8 cellular contexts compared by ENCODE assay signal in genomic region chr18:59900222-59901128, GRCh38. TPM values are rescaled to one million over a fixed set of nuclear protein-coding genes. Genes with fewer than 3 reads are reported as not detected.
A peak's percentile ranks its signal among the peaks of the same experiment; 100 is the strongest.
DNase-seq lines count a peak whose midpoint lies in the region; ATAC-seq, FAIRE-seq and TF ChIP-seq lines count a peak whose summit lies in the region.

No MANE protein-coding gene starts in this region.

- H2AFZ ChIP-seq in K562 (ENCODE audit: low read depth, low read length), result peak overlapping the region; percentile 82

- no peak for TF ChIP-seq RAD21 in K562 (CRISPR knock-in tag; conservative IDR thresholded peaks at IDR 0.05 in 1 of 2, IDR thresholded peaks at IDR 0.05 in 1 of 2)

- no TSS peak for BruUV-seq in K562 (replicated peaks; lab: Mats Ljungman, UMichigan)

- peak; percentile 73 for DNase-seq in GM13976 (ENCODE audit: low spot score)
- DNase-seq in NCI-H128 (lab: John Stamatoyannopoulos, UW; ENCODE audit: unreplicated experiment), result peak; percentile 37
- DNase-seq in T-helper 2 cell, result peak; percentile 20 to 93 (median 51)
- peak; percentile 23 to 59 (median 39) for DNase-seq in K562 (ENCODE audit: extremely low read depth in 1 of 4, low spot score in 3 of 4)
- DNase-seq in kidney, result peak; percentile 81
- peak; percentile 65 for DNase-seq in stimulated activated CD4-positive, alpha-beta T cell treated with anti-CD3 and anti-CD28 coated beads, Interleukin-2, amount 100 ng/mL, for 24 hours
- DNase-seq in AG08395 (ENCODE audit: low spot score), result no peak

- no peak for TF ChIP-seq POLR2A in K562 (conservative IDR thresholded peaks at IDR 0.05)

- FAIRE-seq in K562 (lab: Jason Lieb, UNC), result no peak
- FAIRE-seq in kidney (lab: Jason Lieb, UNC), result no peak

- H3K4me3 ChIP-seq in K562 (peak overlapping the region; percentile 85), kidney (ENCODE audit: low read length in 2 of 2) (peak overlapping the region; percentile 66 to 69)

- H3K36me3 ChIP-seq in K562 (ENCODE audit: control insufficient read depth, insufficient read depth, low read length) (peaks cover 18% of the 10 kb centered on the region), kidney (ENCODE audit: control insufficient read depth in 1 of 2, insufficient read depth in 2 of 2, low read length in 2 of 2) (no peaks in the 10 kb centered on the region)

- POLR2A ChIA-PET in K562 (lab: Yijun Ruan, JAX), result interaction anchor here (0.6 to 3.1 kb wide), 27 partner anchors 10 to 653 kb away, joined by 3 to 22 read pairs (median 4); no protein-coding TSS in a partner anchor

- TF ChIP-seq EP300 in K562 (IDR thresholded peaks at IDR 0.05; ENCODE audit: low read length), result no peak

- H3K4me2 ChIP-seq in K562 (ENCODE audit: insufficient read depth, low read length), result peak overlapping the region; percentile 88

- H3K9me3 ChIP-seq in K562 (replicated peaks; ENCODE audit: control insufficient read depth, insufficient read depth, low read depth, low read length), result no peaks in the 10 kb centered on the region
- no peaks in the 10 kb centered on the region for H3K9me3 ChIP-seq in kidney (ENCODE audit: control insufficient read depth in 1 of 2, low read length in 2 of 2)

- peak; percentile 28 for ATAC-seq in HG02623 (IDR thresholded peaks at IDR 0.05; ENCODE audit: unreplicated experiment)
- ATAC-seq in K562, result peak; percentile 77

- in situ Hi-C loops in GM13976 (cut with MboI; ENCODE audit: low sequenced_read_pairs, unreplicated experiment), result loop anchor here (10.0 kb wide), 1 partner anchor 56 kb away; no protein-coding TSS in a partner anchor
- in situ Hi-C loops in K562 (cut with MboI), result no loop called here

- H4K20me1 ChIP-seq in K562 (replicated peaks; ENCODE audit: control insufficient read depth, insufficient read depth, low read length), result 0 out of 2 replicates have a peak, but pooled peaks cover 6% of the 10 kb centered on the region

- peaks cover 37% of the 10 kb centered on the region for H3K79me2 ChIP-seq in K562 (ENCODE audit: control insufficient read depth, insufficient read depth, low read length)

- TF ChIP-seq CTCF in GM13976 (IDR thresholded peaks at IDR 0.05; ENCODE audit: borderline replicate concordance, control extremely low read depth, extremely low read depth, insufficient read depth, missing control alignments) (no peak), K562 (IDR thresholded peaks at IDR 0.05 in 2 of 3, conservative IDR thresholded peaks at IDR 0.05 in 1 of 3; ENCODE audit: insufficient read depth in 2 of 3, low read depth in 1 of 3, low read length in 3 of 3) (no peak), kidney (IDR thresholded peaks at IDR 0.05; ENCODE audit: borderline replicate concordance, extremely low read depth, insufficient read depth) (no peak)

- 3% methylated on average over 20 of the region's 51 CpGs for WGBS in K562 (ENCODE audit: insufficient coverage, low coverage, missing lambda C conversion rate)

- H3K4me1 ChIP-seq in K562 (replicated peaks in 1 of 2; ENCODE audit: control insufficient read depth in 2 of 2, insufficient read depth in 2 of 2, low read length in 2 of 2) (peaks cover 7 to 14% of the 10 kb centered on the region in 2 experiments; a peak in 4 of 5 replicates), kidney (ENCODE audit: control insufficient read depth in 1 of 2, insufficient read depth in 1 of 2, low read depth in 1 of 2, low read length in 2 of 2) (peaks cover 0 to 4% of the 10 kb centered on the region in 2 donors)

- peak overlapping the region; percentile 76 to 96 for H3K9ac ChIP-seq in K562 (ENCODE audit: insufficient read depth in 1 of 2, low read depth in 2 of 2, low read length in 2 of 2)
- H3K9ac ChIP-seq in kidney (ENCODE audit: low read length in 2 of 2), result peak overlapping the region in 1 of 2 donors; percentile 41

- H3K27ac ChIP-seq in K562 (ENCODE audit: extremely low read depth, low read depth, low read length), result peak overlapping the region; percentile 71
- H3K27ac ChIP-seq in kidney (ENCODE audit: low read depth in 2 of 2, low read length in 2 of 2), result peak overlapping the region; percentile 55 to 65

- CTCF ChIA-PET in K562 (lab: Yijun Ruan, JAX; ENCODE audit: low intra/inter-chr PET ratio), result no interaction called here

- H3K27me3 ChIP-seq in K562 (ENCODE audit: control insufficient read depth in 2 of 2, insufficient read depth in 2 of 2, low read length in 2 of 2), result no peaks in the 10 kb centered on the region

- no peaks in the 10 kb centered on the region for H3K9me1 ChIP-seq in K562 (ENCODE audit: control insufficient read depth, insufficient read depth, low read length)

- intact Hi-C loops in K562 (cut with micrococcal nuclease) (no loop called here), kidney (cut with DNase I) (no loop called here)

TF ChIP-seq in K562, 482 proteins besides CTCF, POLR2A, EP300 and RAD21 (continues in another document):
- TF ChIP-seq RNF2 (IDR thresholded peaks at IDR 0.05), result no peak
- TF ChIP-seq POLR2AphosphoS5 (IDR thresholded peaks at IDR 0.05; ENCODE audit: control insufficient read depth, insufficient read depth, low read depth, low read length), result no peak
- TF ChIP-seq E2F6 (IDR thresholded peaks at IDR 0.05; ENCODE audit: borderline replicate concordance in 1 of 2, extremely low read depth in 1 of 2, insufficient read depth in 1 of 2, insufficient read length in 1 of 2, low read depth in 1 of 2, low read length in 1 of 2, poor library complexity in 1 of 2, severe bottlenecking in 1 of 2), result no peak
- peak; percentile 79 for TF ChIP-seq ATF3 (IDR thresholded peaks at IDR 0.05)
- no peak for TF ChIP-seq ATF3 (CRISPR knock-in tag; conservative IDR thresholded peaks at IDR 0.05)
- no peak for TF ChIP-seq NONO (IDR thresholded peaks at IDR 0.05; ENCODE audit: low read depth in 2 of 2, low read length in 1 of 2)
- TF ChIP-seq VEZF1 (CRISPR knock-in tag; IDR thresholded peaks at IDR 0.05), result no peak
- TF ChIP-seq ZNF263 (CRISPR knock-in tag; IDR thresholded peaks at IDR 0.05; ENCODE audit: borderline replicate concordance), result 0 out of 2 replicates have a peak, but pooled peaks have one; percentile 13
- TF ChIP-seq SRSF7 (optimal IDR thresholded peaks at IDR 0.05; ENCODE audit: low read depth, low read length), result no peak
- peak; percentile 50 for TF ChIP-seq KDM5B (IDR thresholded peaks at IDR 0.05; ENCODE audit: insufficient replicate concordance, low read depth, low read length)
- no peak for TF ChIP-seq ZNF212 (CRISPR knock-in tag; IDR thresholded peaks at IDR 0.05)
- no peak for TF ChIP-seq MAZ (CRISPR knock-in tag; conservative IDR thresholded peaks at IDR 0.05 in 1 of 2, IDR thresholded peaks at IDR 0.05 in 1 of 2)
- no peak for TF ChIP-seq TFAP4 (CRISPR knock-in tag; IDR thresholded peaks at IDR 0.05; ENCODE audit: borderline replicate concordance)

RNA-seq across cellular contexts. Expression of gene PMAIP1, which starts 0.7 kb away (rescaled TPM):
- total RNA-seq in K562 (2011; cell fraction: chromatin; rRNA removed; ENCODE audit: low replicate concordance), result 4.4 and 9.5 TPM in 2 replicates
- 6.2 and 8.5 TPM in 2 replicates for total RNA-seq in K562 (2011; cell fraction: nucleolus; rRNA removed)
- total RNA-seq in K562 (2011; cell fraction: nucleoplasm; rRNA removed), result 5.6 and 6.1 TPM in 2 replicates
- total RNA-seq in K562 (2014; rRNA removed), result 14.0 and 16.5 TPM in 2 replicates
- 16.4 and 19.7 TPM in 2 replicates for total RNA-seq in K562 (2014; rRNA removed; fragmentation: Illumina TruSeq; extraction: Trizol)
- 8.0 and 8.1 TPM in 2 replicates for total RNA-seq in K562 (2015; rRNA removed; fragmentation: Illumina TruSeq; extraction: Trizol)
- 17.3 and 17.6 TPM in 2 replicates for total RNA-seq in K562 (2021)
- 14.9 and 15.2 TPM in 2 replicates for polyA plus RNA-seq in K562 (2011; rRNA removed)
- polyA plus RNA-seq in K562 (2011; cell fraction: cytosol; rRNA removed), result 9.2 and 10.1 TPM in 2 replicates
- polyA plus RNA-seq in K562 (2011; cell fraction: nucleus; rRNA removed), result 4.7 and 6.4 TPM in 2 replicates
- 9.7 and 20.8 TPM in 2 replicates for polyA plus RNA-seq in K562 (2012)
- 14.0 and 15.4 TPM in 2 replicates for polyA plus RNA-seq in K562 (2014; fragmentation: Illumina TruSeq; extraction: Trizol)
- 10 to 100 TPM; 10.0 to 14.9 TPM for polyA plus RNA-seq in K562 (2014; fragmentation: Nextera tagmentation; extraction: Ambion mirVana)
- 21.6 and 22.9 TPM in 2 replicates for polyA plus RNA-seq in K562 (2014; rRNA removed)
- polyA minus RNA-seq in K562 (2011; rRNA and poly(A)+ RNA removed), result 7.0 and 9.9 TPM in 2 replicates
- polyA minus RNA-seq in K562 (2011; cell fraction: cytosol; rRNA and poly(A)+ RNA removed), result 6.8 and 8.2 TPM in 2 replicates
- 6.9 and 18.1 TPM in 2 replicates for polyA minus RNA-seq in K562 (2011; cell fraction: nucleus; rRNA and poly(A)+ RNA removed)
- 2.8 TPM for total RNA-seq in kidney
- polyA plus RNA-seq in kidney (ENCODE audit: insufficient read depth, low read depth, low replicate concordance), result 0.71 TPM
